1 cellular context compared by ENCODE assay signal in the genomic region with DNA sequence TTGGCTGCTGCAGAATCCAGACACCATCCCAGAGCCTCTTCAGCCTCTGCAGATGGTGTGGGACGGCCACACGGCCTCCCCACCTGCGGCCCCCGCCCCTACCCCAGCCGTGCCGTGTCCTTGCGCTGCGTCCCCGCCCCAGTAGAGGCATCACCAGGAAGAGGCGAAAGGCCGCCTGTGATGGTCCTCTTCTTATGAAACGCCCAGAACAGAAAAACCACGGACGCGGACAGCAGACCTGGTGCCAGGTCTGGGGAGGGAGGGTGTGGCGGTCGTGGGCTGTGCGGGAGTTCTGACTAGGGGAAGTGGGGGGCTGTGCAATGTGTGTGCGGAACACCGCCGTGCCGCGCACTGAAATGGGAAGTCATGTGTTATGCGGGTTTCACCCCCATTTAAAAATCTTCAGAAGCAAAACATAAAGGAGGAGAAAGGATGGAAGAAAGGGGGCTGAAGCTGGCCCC.
TF ChIP-seq lines count a peak whose summit lies in the region.

No MANE protein-coding gene starts in this region.

TF ChIP-seq in HepG2, 621 proteins besides CTCF, POLR2A, EP300 and RAD21:
- TF ChIP-seq ZNF234 (CRISPR knock-in tag; conservative IDR thresholded peaks at IDR 0.05) (no peak), PPARG (CRISPR knock-in tag; conservative IDR thresholded peaks at IDR 0.05) (no peak), KDM2A (CRISPR knock-in tag; IDR thresholded peaks at IDR 0.05; ENCODE audit: borderline replicate concordance, low read depth) (no peak), MEF2D (CRISPR knock-in tag; IDR thresholded peaks at IDR 0.05) (no peak), ETV6 (CRISPR knock-in tag; conservative IDR thresholded peaks at IDR 0.05) (no peak), ZNF652 (CRISPR knock-in tag; IDR thresholded peaks at IDR 0.05; ENCODE audit: borderline replicate concordance, low read depth) (no peak), HNF4G (IDR thresholded peaks at IDR 0.05; ENCODE audit: borderline replicate concordance, low read depth, low read length) (no peak), HNF4G (CRISPR knock-in tag; IDR thresholded peaks at IDR 0.05; ENCODE audit: borderline replicate concordance, low read depth) (no peak), HOXA3 (CRISPR knock-in tag; IDR thresholded peaks at IDR 0.05) (no peak)
- TF ChIP-seq, protein P1, sequence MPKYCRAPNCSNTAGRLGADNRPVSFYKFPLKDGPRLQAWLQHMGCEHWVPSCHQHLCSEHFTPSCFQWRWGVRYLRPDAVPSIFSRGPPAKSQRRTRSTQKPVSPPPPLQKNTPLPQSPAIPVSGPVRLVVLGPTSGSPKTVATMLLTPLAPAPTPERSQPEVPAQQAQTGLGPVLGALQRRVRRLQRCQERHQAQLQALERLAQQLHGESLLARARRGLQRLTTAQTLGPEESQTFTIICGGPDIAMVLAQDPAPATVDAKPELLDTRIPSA (CRISPR knock-in tag; IDR thresholded peaks at IDR 0.05; ENCODE audit: borderline replicate concordance) = no peak
- TF ChIP-seq, protein P2, sequence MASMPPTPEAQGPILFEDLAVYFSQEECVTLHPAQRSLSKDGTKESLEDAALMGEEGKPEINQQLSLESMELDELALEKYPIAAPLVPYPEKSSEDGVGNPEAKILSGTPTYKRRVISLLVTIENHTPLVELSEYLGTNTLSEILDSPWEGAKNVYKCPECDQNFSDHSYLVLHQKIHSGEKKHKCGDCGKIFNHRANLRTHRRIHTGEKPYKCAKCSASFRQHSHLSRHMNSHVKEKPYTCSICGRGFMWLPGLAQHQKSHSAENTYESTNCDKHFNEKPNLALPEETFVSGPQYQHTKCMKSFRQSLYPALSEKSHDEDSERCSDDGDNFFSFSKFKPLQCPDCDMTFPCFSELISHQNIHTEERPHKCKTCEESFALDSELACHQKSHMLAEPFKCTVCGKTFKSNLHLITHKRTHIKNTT (CRISPR knock-in tag; IDR thresholded peaks at IDR 0.05) = no peak
- TF ChIP-seq, protein P3, sequence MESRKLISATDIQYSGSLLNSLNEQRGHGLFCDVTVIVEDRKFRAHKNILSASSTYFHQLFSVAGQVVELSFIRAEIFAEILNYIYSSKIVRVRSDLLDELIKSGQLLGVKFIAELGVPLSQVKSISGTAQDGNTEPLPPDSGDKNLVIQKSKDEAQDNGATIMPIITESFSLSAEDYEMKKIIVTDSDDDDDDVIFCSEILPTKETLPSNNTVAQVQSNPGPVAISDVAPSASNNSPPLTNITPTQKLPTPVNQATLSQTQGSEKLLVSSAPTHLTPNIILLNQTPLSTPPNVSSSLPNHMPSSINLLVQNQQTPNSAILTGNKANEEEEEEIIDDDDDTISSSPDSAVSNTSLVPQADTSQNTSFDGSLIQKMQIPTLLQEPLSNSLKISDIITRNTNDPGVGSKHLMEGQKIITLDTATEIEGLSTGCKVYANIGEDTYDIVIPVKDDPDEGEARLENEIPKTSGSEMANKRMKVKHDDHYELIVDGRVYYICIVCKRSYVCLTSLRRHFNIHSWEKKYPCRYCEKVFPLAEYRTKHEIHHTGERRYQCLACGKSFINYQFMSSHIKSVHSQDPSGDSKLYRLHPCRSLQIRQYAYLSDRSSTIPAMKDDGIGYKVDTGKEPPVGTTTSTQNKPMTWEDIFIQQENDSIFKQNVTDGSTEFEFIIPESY (CRISPR knock-in tag; IDR thresholded peaks at IDR 0.05) = peak; percentile 78
- TF ChIP-seq, protein P4, sequence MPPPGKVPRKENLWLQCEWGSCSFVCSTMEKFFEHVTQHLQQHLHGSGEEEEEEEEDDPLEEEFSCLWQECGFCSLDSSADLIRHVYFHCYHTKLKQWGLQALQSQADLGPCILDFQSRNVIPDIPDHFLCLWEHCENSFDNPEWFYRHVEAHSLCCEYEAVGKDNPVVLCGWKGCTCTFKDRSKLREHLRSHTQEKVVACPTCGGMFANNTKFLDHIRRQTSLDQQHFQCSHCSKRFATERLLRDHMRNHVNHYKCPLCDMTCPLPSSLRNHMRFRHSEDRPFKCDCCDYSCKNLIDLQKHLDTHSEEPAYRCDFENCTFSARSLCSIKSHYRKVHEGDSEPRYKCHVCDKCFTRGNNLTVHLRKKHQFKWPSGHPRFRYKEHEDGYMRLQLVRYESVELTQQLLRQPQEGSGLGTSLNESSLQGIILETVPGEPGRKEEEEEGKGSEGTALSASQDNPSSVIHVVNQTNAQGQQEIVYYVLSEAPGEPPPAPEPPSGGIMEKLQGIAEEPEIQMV (CRISPR knock-in tag; IDR thresholded peaks at IDR 0.05; ENCODE audit: low read depth) = no peak
- TF ChIP-seq, protein P5, sequence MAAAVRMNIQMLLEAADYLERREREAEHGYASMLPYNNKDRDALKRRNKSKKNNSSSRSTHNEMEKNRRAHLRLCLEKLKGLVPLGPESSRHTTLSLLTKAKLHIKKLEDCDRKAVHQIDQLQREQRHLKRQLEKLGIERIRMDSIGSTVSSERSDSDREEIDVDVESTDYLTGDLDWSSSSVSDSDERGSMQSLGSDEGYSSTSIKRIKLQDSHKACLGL (CRISPR knock-in tag; IDR thresholded peaks at IDR 0.05) = 0 out of 2 replicates have a peak, but pooled peaks have one; percentile 11
- TF ChIP-seq, protein P6, sequence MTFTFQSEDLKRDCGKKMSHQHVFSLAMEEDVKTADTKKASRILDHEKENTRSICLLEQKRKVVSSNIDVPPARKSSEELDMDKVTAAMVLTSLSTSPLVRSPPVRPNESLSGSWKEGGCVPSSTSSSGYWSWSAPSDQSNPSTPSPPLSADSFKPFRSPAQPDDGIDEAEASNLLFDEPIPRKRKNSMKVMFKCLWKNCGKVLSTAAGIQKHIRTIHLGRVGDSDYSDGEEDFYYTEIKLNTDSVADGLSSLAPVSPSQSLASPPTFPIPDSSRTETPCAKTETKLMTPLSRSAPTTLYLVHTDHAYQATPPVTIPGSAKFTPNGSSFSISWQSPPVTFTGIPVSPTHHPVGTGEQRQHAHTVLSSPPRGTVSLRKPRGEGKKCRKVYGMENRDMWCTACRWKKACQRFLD (CRISPR knock-in tag; IDR thresholded peaks at IDR 0.05; ENCODE audit: borderline replicate concordance) = no peak
- TF ChIP-seq, protein P7, sequence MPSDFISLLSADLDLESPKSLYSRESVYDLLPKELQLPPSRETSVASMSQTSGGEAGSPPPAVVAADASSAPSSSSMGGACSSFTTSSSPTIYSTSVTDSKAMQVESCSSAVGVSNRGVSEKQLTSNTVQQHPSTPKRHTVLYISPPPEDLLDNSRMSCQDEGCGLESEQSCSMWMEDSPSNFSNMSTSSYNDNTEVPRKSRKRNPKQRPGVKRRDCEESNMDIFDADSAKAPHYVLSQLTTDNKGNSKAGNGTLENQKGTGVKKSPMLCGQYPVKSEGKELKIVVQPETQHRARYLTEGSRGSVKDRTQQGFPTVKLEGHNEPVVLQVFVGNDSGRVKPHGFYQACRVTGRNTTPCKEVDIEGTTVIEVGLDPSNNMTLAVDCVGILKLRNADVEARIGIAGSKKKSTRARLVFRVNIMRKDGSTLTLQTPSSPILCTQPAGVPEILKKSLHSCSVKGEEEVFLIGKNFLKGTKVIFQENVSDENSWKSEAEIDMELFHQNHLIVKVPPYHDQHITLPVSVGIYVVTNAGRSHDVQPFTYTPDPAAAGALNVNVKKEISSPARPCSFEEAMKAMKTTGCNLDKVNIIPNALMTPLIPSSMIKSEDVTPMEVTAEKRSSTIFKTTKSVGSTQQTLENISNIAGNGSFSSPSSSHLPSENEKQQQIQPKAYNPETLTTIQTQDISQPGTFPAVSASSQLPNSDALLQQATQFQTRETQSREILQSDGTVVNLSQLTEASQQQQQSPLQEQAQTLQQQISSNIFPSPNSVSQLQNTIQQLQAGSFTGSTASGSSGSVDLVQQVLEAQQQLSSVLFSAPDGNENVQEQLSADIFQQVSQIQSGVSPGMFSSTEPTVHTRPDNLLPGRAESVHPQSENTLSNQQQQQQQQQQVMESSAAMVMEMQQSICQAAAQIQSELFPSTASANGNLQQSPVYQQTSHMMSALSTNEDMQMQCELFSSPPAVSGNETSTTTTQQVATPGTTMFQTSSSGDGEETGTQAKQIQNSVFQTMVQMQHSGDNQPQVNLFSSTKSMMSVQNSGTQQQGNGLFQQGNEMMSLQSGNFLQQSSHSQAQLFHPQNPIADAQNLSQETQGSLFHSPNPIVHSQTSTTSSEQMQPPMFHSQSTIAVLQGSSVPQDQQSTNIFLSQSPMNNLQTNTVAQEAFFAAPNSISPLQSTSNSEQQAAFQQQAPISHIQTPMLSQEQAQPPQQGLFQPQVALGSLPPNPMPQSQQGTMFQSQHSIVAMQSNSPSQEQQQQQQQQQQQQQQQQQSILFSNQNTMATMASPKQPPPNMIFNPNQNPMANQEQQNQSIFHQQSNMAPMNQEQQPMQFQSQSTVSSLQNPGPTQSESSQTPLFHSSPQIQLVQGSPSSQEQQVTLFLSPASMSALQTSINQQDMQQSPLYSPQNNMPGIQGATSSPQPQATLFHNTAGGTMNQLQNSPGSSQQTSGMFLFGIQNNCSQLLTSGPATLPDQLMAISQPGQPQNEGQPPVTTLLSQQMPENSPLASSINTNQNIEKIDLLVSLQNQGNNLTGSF (CRISPR knock-in tag; IDR thresholded peaks at IDR 0.05) = no peak
